16 cellular contexts compared by ENCODE assay signal in genomic region chr5:99878830-99879229, GRCh38.
DNase-seq lines count a peak whose midpoint lies in the region; ATAC-seq and TF ChIP-seq lines count a peak whose summit lies in the region.
"Had no signal": no experiment of that assay in that cellular context is flagged by ENCODE, and none has a peak within 500 bp of the region (broad histone marks: within the 10 kb centered on the region; RNA-seq: fewer than 3 reads in every experiment).

No MANE protein-coding gene starts in this region.

- H3K4me1 Mint-ChIP-seq in MCF 10A (ENCODE audit: insufficient read depth, unreplicated experiment): no peaks in the 10 kb centered on the region
- H3K4me1 Mint-ChIP-seq: CD8-positive, alpha-beta memory T cell had no signal

- BruUV-seq in MCF 10A (replicated peaks; lab: Mats Ljungman, UMichigan): no TSS peak

- no peaks in the 10 kb centered on the region for H3K4me1 ChIP-seq in lung (ENCODE audit: control insufficient read depth in 2 of 2, insufficient read depth in 2 of 2, low read length in 2 of 2)
- no peaks in the 10 kb centered on the region for H3K4me1 ChIP-seq in upper lobe of right lung
- H3K4me1 ChIP-seq: BLaER1, Caco-2 had no signal

- TF ChIP-seq CTCF in WERI-Rb-1 (IDR thresholded peaks at IDR 0.05; ENCODE audit: low read depth, low read length) (no peak), lung (IDR thresholded peaks at IDR 0.05; ENCODE audit: control extremely low read depth, extremely low read depth) (no peak), upper lobe of right lung (IDR thresholded peaks at IDR 0.05) (no peak), MCF 10A (IDR thresholded peaks at IDR 0.05; ENCODE audit: unreplicated experiment) (no peak)

- CTCF ChIA-PET in MCF 10A (lab: Yijun Ruan, JAX): no interaction called here

- H3K36me3 ChIP-seq in WERI-Rb-1 (no peaks in the 10 kb centered on the region), lung (ENCODE audit: control insufficient read depth in 2 of 2, insufficient read depth in 2 of 2, low read length in 2 of 2) (no peaks in the 10 kb centered on the region), upper lobe of right lung (no peaks in the 10 kb centered on the region)
- H3K36me3 ChIP-seq: BLaER1 had no signal

- H3K9me3 ChIP-seq in WERI-Rb-1 (ENCODE audit: severe bottlenecking) (no peaks in the 10 kb centered on the region), lung (ENCODE audit: control insufficient read depth in 2 of 2, insufficient read depth in 1 of 2, low read length in 1 of 2) (peaks cover 0 to 3% of the 10 kb centered on the region in 2 donors), upper lobe of right lung (no peaks in the 10 kb centered on the region)
- H3K9me3 ChIP-seq: BLaER1, Caco-2 had no signal

- intact Hi-C loops in upper lobe of right lung (cut with DNase I): no loop called here
- intact Hi-C loops in MCF 10A (cut with micrococcal nuclease): no loop called here

- POLR2A ChIA-PET in MCF 10A (lab: Yijun Ruan, JAX): no interaction called here

- H3K4me3 ChIP-seq in WERI-Rb-1 (ENCODE audit: low read depth, low read length) (no peak overlapping the region), lung (no peak overlapping the region), upper lobe of right lung (no peak overlapping the region)
- H3K4me3 ChIP-seq: BLaER1 had no signal

- H3K36me3 Mint-ChIP-seq in MCF 10A (ENCODE audit: insufficient read depth, unreplicated experiment): no peaks in the 10 kb centered on the region
- H3K36me3 Mint-ChIP-seq: CD8-positive, alpha-beta memory T cell had no signal

- ATAC-seq in lung (ENCODE audit: insufficient read depth, low FRiP score): peak; percentile 39
- ATAC-seq in upper lobe of right lung: peak; percentile 21
- ATAC-seq in GM19395 (IDR thresholded peaks at IDR 0.05; ENCODE audit: unreplicated experiment): no peak
- no peak for ATAC-seq in HG03095 (IDR thresholded peaks at IDR 0.05; ENCODE audit: unreplicated experiment)
- ATAC-seq: HCT116 had no signal

- WGBS in lung, 2 donors: 90 to 91% methylated on average over 5 of the region's 5 CpGs

- DNase-seq in D341Med (ENCODE audit: low spot score): peak; percentile 5
- DNase-seq in WERI-Rb-1: peak; percentile 5
- DNase-seq in lung (ENCODE audit: low spot score): no peak
- peak; percentile 43 for DNase-seq in upper lobe of right lung
- no peak for DNase-seq in MCF 10A (ENCODE audit: unreplicated experiment)
- DNase-seq: 8988T; AML-193; Caco-2; CD8-positive, alpha-beta memory T cell; DMS53; GF-D8 had no signal

- no peaks in the 10 kb centered on the region for H3K9me3 Mint-ChIP-seq in MCF 10A (ENCODE audit: unreplicated experiment)

- peak overlapping the region; percentile 84; the same call in 1 of the 2 replicates for H3K27ac ChIP-seq in WERI-Rb-1
- H3K27ac ChIP-seq in lung (ENCODE audit: low read depth in 1 of 2, low read length in 1 of 2): no peak overlapping the region
- H3K27ac ChIP-seq in upper lobe of right lung: no peak overlapping the region
- H3K27ac ChIP-seq: BLaER1, HL-60 had no signal

- H3K4me3 Mint-ChIP-seq in MCF 10A (ENCODE audit: unreplicated experiment): no peak overlapping the region
- H3K4me3 Mint-ChIP-seq: CD8-positive, alpha-beta memory T cell had no signal

- H3K27me3 Mint-ChIP-seq in MCF 10A (ENCODE audit: insufficient read depth, unreplicated experiment): peaks cover 40% of the 10 kb centered on the region

- no peak overlapping the region for H3K27ac Mint-ChIP-seq in MCF 10A (ENCODE audit: low read depth, unreplicated experiment)
- H3K27ac Mint-ChIP-seq: CD8-positive, alpha-beta memory T cell had no signal

- no peaks in the 10 kb centered on the region for H3K27me3 ChIP-seq in WERI-Rb-1 (ENCODE audit: insufficient read depth, low read depth, severe bottlenecking)
- no peaks in the 10 kb centered on the region for H3K27me3 ChIP-seq in lung (ENCODE audit: control insufficient read depth, insufficient read depth)
- H3K27me3 ChIP-seq in upper lobe of right lung: no peaks in the 10 kb centered on the region
- H3K27me3 ChIP-seq: BLaER1 had no signal

Comparison
In these comparisons a context has a peak if more than half of its experiments do, and no peak if none do; other contexts are left out.
1. DNase-seq: peak in D341Med (single experiment), WERI-Rb-1 (single experiment) and upper lobe of right lung (single experiment); none in lung (single experiment) and MCF 10A (single experiment).
2. ATAC-seq: peak in lung (single experiment) and upper lobe of right lung (single experiment); none in GM19395 (single experiment) and HG03095 (single experiment).